ENCODE assay signal across 10 cellular contexts in genomic region chrX:120144178-120144844, GRCh38. TPM values are rescaled to one million over a fixed set of nuclear protein-coding genes. Genes with fewer than 3 reads are reported as not detected.
A peak's percentile ranks its signal among the peaks of the same experiment; 100 is the strongest.
DNase-seq lines count a peak whose midpoint lies in the region; ATAC-seq and TF ChIP-seq lines count a peak whose summit lies in the region.
"Had no signal": no experiment of that assay in that cellular context is flagged by ENCODE, and none has a peak within 500 bp of the region (broad histone marks: within the 10 kb centered on the region; RNA-seq: fewer than 3 reads in every experiment).

No MANE protein-coding gene starts in this region.

- no peaks in the 10 kb centered on the region for H3K27me3 Mint-ChIP-seq in CD4-positive, alpha-beta T cell

- H3K27ac ChIP-seq in HEK293 (ENCODE audit: extremely low read depth, low read depth, low read length) (no peak overlapping the region), muscle layer of duodenum (ENCODE audit: low read length) (no peak overlapping the region)
- no peak overlapping the region for H3K27ac ChIP-seq in CD4-positive, alpha-beta T cell (ENCODE audit: low read depth, low read length)

- H3K27ac Mint-ChIP-seq in CD4-positive, alpha-beta T cell: no peak overlapping the region

- CTCF ChIA-PET in AG04449 (lab: Yijun Ruan, JAX) (no interaction called here), HEK293 (lab: Yijun Ruan, JAX) (interaction anchor here (0.7 kb wide), 1 partner anchor 16 kb away, joined by 10 read pairs; no protein-coding TSS in a partner anchor)
- CTCF ChIA-PET in CD4-positive, alpha-beta T cell (lab: Charles Lee): no interaction called here

- no peaks in the 10 kb centered on the region for H3K36me3 Mint-ChIP-seq in CD4-positive, alpha-beta T cell (ENCODE audit: low read depth)

- H3K9me3 Mint-ChIP-seq in CD4-positive, alpha-beta T cell: no peaks in the 10 kb centered on the region

- no peaks in the 10 kb centered on the region for H3K27me3 ChIP-seq in muscle layer of duodenum (ENCODE audit: low read depth, low read length)
- H3K27me3 ChIP-seq in CD4-positive, alpha-beta T cell (ENCODE audit: control insufficient read depth, insufficient read depth, low read length): no peaks in the 10 kb centered on the region

- ATAC-seq in esophagus mucosa (no peak), GM19023 (IDR thresholded peaks at IDR 0.05; ENCODE audit: unreplicated experiment) (no peak)
- no peak for ATAC-seq in CD4-positive, alpha-beta T cell (ENCODE audit: poor library complexity)

- H3K4me1 Mint-ChIP-seq in CD4-positive, alpha-beta T cell (ENCODE audit: low read depth): peaks cover 10% of the 10 kb centered on the region

- intact Hi-C loops in CD4-positive, alpha-beta T cell (cut with DNase I, micrococcal nuclease): no loop called here

- H3K4me3 Mint-ChIP-seq in CD4-positive, alpha-beta T cell: no peak overlapping the region

- H3K9me3 ChIP-seq in HEK293 (ENCODE audit: control insufficient read depth, insufficient read depth, low read depth, low read length) (no peaks in the 10 kb centered on the region), muscle layer of duodenum (ENCODE audit: control insufficient read depth in 1 of 2, low read length in 2 of 2) (no peaks in the 10 kb centered on the region)
- no peaks in the 10 kb centered on the region for H3K9me3 ChIP-seq in CD4-positive, alpha-beta T cell (ENCODE audit: control insufficient read depth, low read length)

- POLR2A ChIA-PET in AG04449 (lab: Yijun Ruan, JAX): no interaction called here
- POLR2A ChIA-PET in HEK293 (lab: Yijun Ruan, JAX): no interaction called here
- POLR2A ChIA-PET in CD4-positive, alpha-beta T cell (lab: Charles Lee): no interaction called here

- H3K36me3 ChIP-seq in HEK293 (ENCODE audit: control insufficient read depth in 2 of 2, insufficient read depth in 1 of 2, low read length in 2 of 2): no peaks in the 10 kb centered on the region
- no peaks in the 10 kb centered on the region for H3K36me3 ChIP-seq in muscle layer of duodenum (ENCODE audit: control insufficient read depth in 1 of 2, insufficient read depth in 2 of 2, low read length in 2 of 2)

- DNase-seq in AG04449 (ENCODE audit: low read depth, low spot score) (no peak), cerebellar cortex (ENCODE audit: low spot score) (peak; percentile 1), dedifferentiated amniotic fluid mesenchymal stem cell (ENCODE audit: extremely low spot score) (no peak)
- no peak for DNase-seq in CD4-positive, alpha-beta T cell
- DNase-seq: NCI-H1105 treated with DMSO at 0.1 percent for 48 hours had no signal

- no peak for TF ChIP-seq CTCF in AG04449 (IDR thresholded peaks at IDR 0.05; ENCODE audit: insufficient read depth, low read length, missing control alignments)
- no peak for TF ChIP-seq CTCF in HEK293 (tag by site-specific recombination; IDR thresholded peaks at IDR 0.05)
- TF ChIP-seq CTCF in CD4-positive, alpha-beta T cell (IDR thresholded peaks at IDR 0.05): no peak

- no peaks in the 10 kb centered on the region for H3K4me1 ChIP-seq in HEK293 (ENCODE audit: control insufficient read depth, insufficient read depth, low read length)
- peaks cover 0 to 3% of the 10 kb centered on the region in 2 donors for H3K4me1 ChIP-seq in muscle layer of duodenum (ENCODE audit: control insufficient read depth in 1 of 2, insufficient read depth in 2 of 2, low read length in 2 of 2)

- H3K4me3 ChIP-seq in AG04449 (ENCODE audit: low read depth, low read length) (peak overlapping the region; percentile 33), HEK293 (ENCODE audit: low read depth, low read length) (no peak overlapping the region), muscle layer of duodenum (ENCODE audit: low read depth in 1 of 2, low read length in 2 of 2) (peak overlapping the region; percentile 21 to 45)

TF ChIP-seq in HEK293, 187 proteins besides CTCF, POLR2A, EP300 and RAD21:
- TF ChIP-seq ZBTB26 (tag by site-specific recombination; optimal IDR thresholded peaks at IDR 0.05) (no peak), PRDM1 (tag by site-specific recombination; IDR thresholded peaks at IDR 0.05) (0 out of 2 replicates have a peak, but pooled peaks have one; percentile 43)

RNA-seq across cellular contexts. Expression of gene RHOXF2, which starts 14.1 kb away (rescaled TPM):
- total RNA-seq in esophagus mucosa: not detected
- total RNA-seq in CD4-positive, alpha-beta T cell: not detected
- total RNA-seq: skeletal muscle tissue had no signal

RNA-seq across cellular contexts. Expression of gene RHOXF1, which starts 28.6 kb away (rescaled TPM):
- not detected for total RNA-seq in esophagus mucosa
- total RNA-seq in CD4-positive, alpha-beta T cell: under 1 TPM in 1 of 2 experiments, not detected in 1; 0.45 TPM
- total RNA-seq: skeletal muscle tissue had no signal
